Comparison of ENCODE assay signal across 1 cellular context in the genomic region with DNA sequence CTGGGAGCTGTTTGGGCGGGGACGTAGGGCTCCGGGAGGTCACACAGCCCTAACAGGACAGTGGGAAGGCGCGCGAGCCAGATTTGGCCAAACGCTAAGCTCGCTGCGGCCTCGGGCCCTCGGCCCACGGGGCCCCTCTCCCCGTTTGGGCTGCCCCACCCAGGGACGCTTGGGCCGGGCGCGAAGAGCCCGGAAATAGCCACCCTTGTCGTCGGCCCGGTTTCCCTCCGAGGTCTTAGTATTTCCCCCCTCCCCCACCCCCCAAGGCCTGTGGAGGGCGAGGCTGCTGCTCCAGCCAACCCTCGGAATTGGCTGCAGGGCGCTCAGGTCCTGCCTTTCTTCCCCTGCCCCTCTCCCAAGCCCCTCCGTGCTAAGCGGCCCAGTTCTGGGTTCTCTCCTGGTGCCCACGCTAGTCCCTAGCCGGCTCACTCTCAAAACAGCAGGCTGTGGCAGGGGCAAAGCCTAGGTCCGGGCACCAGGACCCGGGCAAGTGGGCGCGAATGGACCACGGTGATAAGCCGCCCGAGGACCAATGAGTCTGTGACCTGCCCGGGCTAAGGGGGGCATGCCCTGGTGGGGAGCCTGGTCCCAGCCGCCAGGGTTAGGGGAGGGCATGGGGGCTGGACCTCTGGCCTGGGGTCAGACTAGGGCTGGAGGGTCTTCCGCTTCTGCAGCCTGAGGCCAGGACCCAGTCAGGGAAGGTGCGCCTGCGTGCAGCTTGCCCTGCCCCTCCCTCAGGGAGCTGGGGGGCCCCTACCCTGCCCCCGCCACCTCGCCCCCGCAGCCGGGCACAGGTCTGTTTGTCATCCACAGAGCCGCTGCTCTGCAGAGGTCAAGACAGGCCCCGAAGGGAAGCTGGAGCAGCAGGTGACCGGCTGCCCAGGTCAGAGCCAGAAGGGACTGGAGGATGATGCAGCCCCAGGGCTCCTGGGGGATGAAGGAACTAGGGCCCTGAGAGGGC.
TF ChIP-seq lines count a peak whose summit lies in the region.

No MANE protein-coding gene starts in this region.

TF ChIP-seq in SK-N-SH, 30 proteins besides CTCF, POLR2A, EP300 and RAD21:
- TF ChIP-seq FOSL2 (IDR thresholded peaks at IDR 0.05; ENCODE audit: borderline replicate concordance, low read depth): no peak
- TF ChIP-seq MEF2A (IDR thresholded peaks at IDR 0.05; ENCODE audit: borderline replicate concordance, low read depth): no peak
- no peak for TF ChIP-seq RXRA (IDR thresholded peaks at IDR 0.05; ENCODE audit: borderline replicate concordance, low read depth)
- TF ChIP-seq RCOR1 (IDR thresholded peaks at IDR 0.05; ENCODE audit: low read length): no peak
- TF ChIP-seq SMC3 (IDR thresholded peaks at IDR 0.05; ENCODE audit: low read depth, low read length): no peak
- no peak for TF ChIP-seq POLR2AphosphoS5 (IDR thresholded peaks at IDR 0.05; ENCODE audit: low read depth, low read length)
- TF ChIP-seq, protein P1, sequence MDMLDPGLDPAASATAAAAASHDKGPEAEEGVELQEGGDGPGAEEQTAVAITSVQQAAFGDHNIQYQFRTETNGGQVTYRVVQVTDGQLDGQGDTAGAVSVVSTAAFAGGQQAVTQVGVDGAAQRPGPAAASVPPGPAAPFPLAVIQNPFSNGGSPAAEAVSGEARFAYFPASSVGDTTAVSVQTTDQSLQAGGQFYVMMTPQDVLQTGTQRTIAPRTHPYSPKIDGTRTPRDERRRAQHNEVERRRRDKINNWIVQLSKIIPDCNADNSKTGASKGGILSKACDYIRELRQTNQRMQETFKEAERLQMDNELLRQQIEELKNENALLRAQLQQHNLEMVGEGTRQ (IDR thresholded peaks at IDR 0.05; ENCODE audit: borderline replicate concordance, low read depth, low read length): no peak
- TF ChIP-seq GABPA (IDR thresholded peaks at IDR 0.05; ENCODE audit: low read depth): no peak
- TF ChIP-seq ELF1 (IDR thresholded peaks at IDR 0.05): no peak
- TF ChIP-seq FOXJ3 (CRISPR knock-in tag; IDR thresholded peaks at IDR 0.05): no peak
- TF ChIP-seq, protein P2, sequence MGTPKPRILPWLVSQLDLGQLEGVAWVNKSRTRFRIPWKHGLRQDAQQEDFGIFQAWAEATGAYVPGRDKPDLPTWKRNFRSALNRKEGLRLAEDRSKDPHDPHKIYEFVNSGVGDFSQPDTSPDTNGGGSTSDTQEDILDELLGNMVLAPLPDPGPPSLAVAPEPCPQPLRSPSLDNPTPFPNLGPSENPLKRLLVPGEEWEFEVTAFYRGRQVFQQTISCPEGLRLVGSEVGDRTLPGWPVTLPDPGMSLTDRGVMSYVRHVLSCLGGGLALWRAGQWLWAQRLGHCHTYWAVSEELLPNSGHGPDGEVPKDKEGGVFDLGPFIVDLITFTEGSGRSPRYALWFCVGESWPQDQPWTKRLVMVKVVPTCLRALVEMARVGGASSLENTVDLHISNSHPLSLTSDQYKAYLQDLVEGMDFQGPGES (IDR thresholded peaks at IDR 0.05; ENCODE audit: low read depth, low read length): no peak
- no peak for TF ChIP-seq NFIC (IDR thresholded peaks at IDR 0.05; ENCODE audit: borderline replicate concordance)
- no peak for TF ChIP-seq SIN3A (IDR thresholded peaks at IDR 0.05; ENCODE audit: borderline replicate concordance, low read depth, low read length)
- no peak for TF ChIP-seq YY1 (IDR thresholded peaks at IDR 0.05; ENCODE audit: low read depth)
- TF ChIP-seq, protein P3, sequence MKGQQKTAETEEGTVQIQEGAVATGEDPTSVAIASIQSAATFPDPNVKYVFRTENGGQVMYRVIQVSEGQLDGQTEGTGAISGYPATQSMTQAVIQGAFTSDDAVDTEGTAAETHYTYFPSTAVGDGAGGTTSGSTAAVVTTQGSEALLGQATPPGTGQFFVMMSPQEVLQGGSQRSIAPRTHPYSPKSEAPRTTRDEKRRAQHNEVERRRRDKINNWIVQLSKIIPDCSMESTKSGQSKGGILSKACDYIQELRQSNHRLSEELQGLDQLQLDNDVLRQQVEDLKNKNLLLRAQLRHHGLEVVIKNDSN (IDR thresholded peaks at IDR 0.05; ENCODE audit: borderline replicate concordance, low read depth): no peak
- TF ChIP-seq TEAD4 (IDR thresholded peaks at IDR 0.05; ENCODE audit: borderline replicate concordance, insufficient read depth): no peak
- no peak for TF ChIP-seq RFX5 (IDR thresholded peaks at IDR 0.05; ENCODE audit: low read length)
- TF ChIP-seq GATA2 (CRISPR knock-in tag; IDR thresholded peaks at IDR 0.05): no peak
- TF ChIP-seq, protein P4, sequence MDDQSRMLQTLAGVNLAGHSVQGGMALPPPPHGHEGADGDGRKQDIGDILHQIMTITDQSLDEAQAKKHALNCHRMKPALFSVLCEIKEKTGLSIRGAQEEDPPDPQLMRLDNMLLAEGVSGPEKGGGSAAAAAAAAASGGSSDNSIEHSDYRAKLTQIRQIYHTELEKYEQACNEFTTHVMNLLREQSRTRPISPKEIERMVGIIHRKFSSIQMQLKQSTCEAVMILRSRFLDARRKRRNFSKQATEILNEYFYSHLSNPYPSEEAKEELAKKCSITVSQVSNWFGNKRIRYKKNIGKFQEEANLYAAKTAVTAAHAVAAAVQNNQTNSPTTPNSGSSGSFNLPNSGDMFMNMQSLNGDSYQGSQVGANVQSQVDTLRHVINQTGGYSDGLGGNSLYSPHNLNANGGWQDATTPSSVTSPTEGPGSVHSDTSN (IDR thresholded peaks at IDR 0.05): no peak
